In the genomic region with DNA sequence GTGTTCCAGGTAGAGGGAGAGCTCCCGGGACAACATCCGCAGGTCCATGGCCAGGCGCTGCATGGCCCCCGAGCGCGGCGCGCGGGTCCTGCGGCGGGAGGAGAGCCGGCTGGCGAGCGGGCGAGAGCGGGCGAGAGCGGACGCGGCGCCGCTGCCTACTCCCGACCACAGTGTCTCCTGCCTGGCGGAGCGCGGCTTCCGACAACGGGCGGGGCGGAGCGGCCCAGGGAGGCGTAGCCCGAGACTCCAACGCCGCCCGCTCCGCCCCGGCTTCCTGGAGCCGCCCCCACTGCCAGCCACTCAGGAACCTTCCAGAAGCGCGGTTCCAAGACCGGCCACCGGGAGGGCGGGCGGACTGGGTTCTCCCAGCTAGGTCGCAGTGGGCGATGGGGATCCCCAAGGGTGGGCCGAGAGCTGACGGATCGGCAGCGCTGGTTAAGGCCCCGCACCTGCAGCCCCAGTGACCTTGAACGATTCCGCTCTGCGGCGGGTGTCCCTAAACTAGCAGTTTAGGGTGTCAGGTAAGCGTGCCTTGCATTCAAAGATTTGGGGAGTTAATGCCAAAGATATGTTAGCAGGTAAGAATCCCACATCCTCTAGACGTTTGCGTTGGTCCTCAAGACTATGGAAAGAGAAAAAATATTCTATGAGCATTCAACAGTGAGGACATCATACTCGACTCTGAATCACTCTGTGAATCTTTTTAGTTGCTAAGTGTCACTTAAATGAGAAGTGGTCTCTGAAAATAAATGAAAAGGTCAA, we compare ENCODE assay signal across 8 cellular contexts. TPM values are rescaled to one million over a fixed set of nuclear protein-coding genes. Genes with fewer than 3 reads are reported as not detected.
A peak's percentile ranks its signal among the peaks of the same experiment; 100 is the strongest.
DNase-seq lines count a peak whose midpoint lies in the region; ATAC-seq and TF ChIP-seq lines count a peak whose summit lies in the region.

Gene ABHD3, minus strand, starts transcription at position 172 of the 762 bp plus-strand sequence. Its CDS starts 109 bp downstream, at position 63.

- ATAC-seq in GM19324 (IDR thresholded peaks at IDR 0.05; ENCODE audit: low FRiP score, unreplicated experiment) (peak; percentile 96), HG03469 (IDR thresholded peaks at IDR 0.05; ENCODE audit: unreplicated experiment) (peak; percentile 83), right lobe of liver (peak; percentile 95 to 99 (median 97))

- peaks cover 24% of the 10 kb centered on the region for H3K4me1 Mint-ChIP-seq in dendritic cell treated with granulocyte-macrophage colony-stimulating factor and Interleukin-4, amounts not matched to agents 40 ng/mL and 50 ng/mL, for 4 days (ENCODE audit: low read depth)

- H3K4me3 ChIP-seq in right lobe of liver, result peak within 1 kb of the TSS; percentile 67 to 80 (median 72)

- H3K9me3 Mint-ChIP-seq in dendritic cell treated with granulocyte-macrophage colony-stimulating factor and Interleukin-4, amounts not matched to agents 40 ng/mL and 50 ng/mL, for 4 days, result no peaks in the 10 kb centered on the region

- WGBS in right lobe of liver (ENCODE audit: insufficient coverage, low coverage, low lambda C conversion rate, missing lambda C conversion rate), result 2% methylated on average over 5 of the region's 60 CpGs

- H3K36me3 ChIP-seq in right lobe of liver, result no peaks in the 10 kb centered on the region

- H3K36me3 Mint-ChIP-seq in dendritic cell treated with granulocyte-macrophage colony-stimulating factor and Interleukin-4, amounts not matched to agents 40 ng/mL and 50 ng/mL, for 4 days (ENCODE audit: low read depth), result peaks cover 28% of the 10 kb centered on the region

- peak within 1 kb of the TSS; percentile 94 for H3K4me3 Mint-ChIP-seq in dendritic cell treated with granulocyte-macrophage colony-stimulating factor and Interleukin-4, amounts not matched to agents 40 ng/mL and 50 ng/mL, for 4 days

- peak within 1 kb of the TSS; percentile 92 for H3K27ac Mint-ChIP-seq in dendritic cell treated with granulocyte-macrophage colony-stimulating factor and Interleukin-4, amounts not matched to agents 40 ng/mL and 50 ng/mL, for 4 days

- H3K4me1 ChIP-seq in right lobe of liver, result peaks cover 0 to 7% (median 0%) of the 10 kb centered on the region in 4 donors

- DNase-seq in NCI-H748 (lab: John Stamatoyannopoulos, UW; ENCODE audit: unreplicated experiment), result peak; percentile 97
- DNase-seq in activated CD4-positive, alpha-beta T cell treated with anti-CD3 and anti-CD28 coated beads, Interleukin-2, amount 50 U/mL, for 24 hours (ENCODE audit: low read depth in 1 of 2, low spot score in 1 of 2), result peak; percentile 70 to 84
- DNase-seq in right lobe of liver, result peak; percentile 97 to 98 (median 98)
- DNase-seq in stimulated activated CD4-positive, alpha-beta T cell treated with anti-CD3 and anti-CD28 coated beads, Interleukin-4, amount 100 ng/mL, for 4 hours, result peak; percentile 87 to 89

- TF ChIP-seq CTCF in C4-2B (conservative IDR thresholded peaks at IDR 0.05), result peak; percentile 49; the same call in 1 of the 2 replicates
- TF ChIP-seq CTCF in right lobe of liver (IDR thresholded peaks at IDR 0.05), result peak in 3 of 4 donors; percentile 11 to 63 (median 20)

- peak; percentile 99 for TF ChIP-seq POLR2A in right lobe of liver (IDR thresholded peaks at IDR 0.05)

- H3K27me3 ChIP-seq in right lobe of liver, result no peaks in the 10 kb centered on the region

- no peaks in the 10 kb centered on the region for H3K27me3 Mint-ChIP-seq in dendritic cell treated with granulocyte-macrophage colony-stimulating factor and Interleukin-4, amounts not matched to agents 40 ng/mL and 50 ng/mL, for 4 days

- intact Hi-C loops in dendritic cell treated with granulocyte-macrophage colony-stimulating factor and Interleukin-4, amounts not matched to agents 40 ng/mL and 50 ng/mL, for 4 days (cut with micrococcal nuclease), result loop anchor here (1.0 to 2.0 kb wide), 2 partner anchors 36 to 92 kb away; partner anchors contain the start of genes MIB1 and SNRPD1
- intact Hi-C loops in right lobe of liver (cut with DNase I), result no loop called here

- H3K27ac ChIP-seq in C4-2B (peak within 1 kb of the TSS; percentile 81), right lobe of liver (peak within 1 kb of the TSS; percentile 95)

- H3K9me3 ChIP-seq in right lobe of liver, result no peaks in the 10 kb centered on the region

RNA-seq across cellular contexts. Expression of gene ABHD3, which starts in this region (rescaled TPM):
- total RNA-seq in right lobe of liver, result 10 to 100 TPM; 20.1 to 22.3 (median 21.4) TPM

Comparison
In these comparisons a context has a peak if more than half of its experiments do, and no peak if none do; other contexts are left out.
1. Peak in every context shown above with its lines: DNase-seq, ATAC-seq, H3K4me3 ChIP-seq and H3K27ac ChIP-seq.